10 cellular contexts compared by ENCODE assay signal in the genomic region with DNA sequence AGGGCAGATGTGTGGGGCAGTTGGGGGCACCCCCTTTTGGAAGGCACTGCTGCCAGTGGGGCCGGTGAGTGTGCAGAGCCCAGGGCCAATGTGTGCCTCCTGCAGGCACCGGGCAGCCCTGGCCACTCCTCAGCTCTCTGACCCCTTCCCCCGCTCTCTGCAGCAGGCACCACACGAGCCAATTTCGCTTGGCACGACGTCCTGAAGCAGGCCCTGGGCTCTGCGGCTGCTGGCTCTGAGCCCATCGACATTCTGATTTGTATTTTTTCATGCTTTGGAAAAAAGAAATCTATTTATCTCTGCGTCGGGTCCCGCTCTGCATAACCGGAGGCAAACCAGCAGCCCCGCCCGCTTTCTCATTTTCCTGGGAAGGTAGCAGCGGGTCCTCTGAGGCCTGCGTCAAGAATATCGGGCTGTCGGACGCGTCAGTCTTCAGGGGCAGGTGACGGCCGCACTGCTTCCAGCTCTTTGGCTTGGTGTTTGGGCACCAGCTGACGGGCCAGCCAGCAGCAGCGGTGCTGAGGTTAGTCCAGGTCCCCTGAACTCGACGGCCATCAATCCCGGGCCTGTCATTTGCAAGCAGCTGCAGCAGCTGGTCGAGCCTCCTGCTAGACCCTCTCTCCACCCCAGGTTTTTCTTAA.
DNase-seq lines count a peak whose midpoint lies in the region; ATAC-seq and TF ChIP-seq lines count a peak whose summit lies in the region.
"Had no signal": no experiment of that assay in that cellular context is flagged by ENCODE, and none has a peak within 500 bp of the region (broad histone marks: within the 10 kb centered on the region; RNA-seq: fewer than 3 reads in every experiment).

No MANE protein-coding gene starts in this region.

- H3K36me3 Mint-ChIP-seq in activated CD4-positive, alpha-beta T cell treated with anti-CD3 and anti-CD28 coated beads, Interleukin-2, amount 10 ng/mL, durations not matched to agents 24 days and 14 days (ENCODE audit: low read depth): peaks cover 35% of the 10 kb centered on the region

- WGBS in stomach, 5 donors: 19 to 58% (median 23%) methylated on average over 21 to 29 of the region's 29 CpGs

- no peak for TF ChIP-seq POLR2A in stomach (IDR thresholded peaks at IDR 0.05)

- intact Hi-C loops in left ventricle myocardium inferior (cut with micrococcal nuclease): no loop called here
- intact Hi-C loops in stomach (cut with DNase I; ENCODE audit: low total_unique reads): no loop called here
- intact Hi-C loops in activated CD4-positive, alpha-beta T cell treated with anti-CD3 and anti-CD28 coated beads, Interleukin-2, amount 10 ng/mL, durations not matched to agents 24 days and 14 days (cut with micrococcal nuclease): no loop called here

- no peak overlapping the region for H3K4me3 Mint-ChIP-seq in activated CD4-positive, alpha-beta T cell treated with anti-CD3 and anti-CD28 coated beads, Interleukin-2, amount 10 ng/mL, durations not matched to agents 24 days and 14 days

- no peak for TF ChIP-seq EP300 in stomach (IDR thresholded peaks at IDR 0.05)

- ATAC-seq in HG02973 (IDR thresholded peaks at IDR 0.05; ENCODE audit: unreplicated experiment) (no peak), HG03097 (IDR thresholded peaks at IDR 0.05; ENCODE audit: low FRiP score, unreplicated experiment) (no peak)
- ATAC-seq: PC-3 had no signal

- no peaks in the 10 kb centered on the region for H3K27me3 Mint-ChIP-seq in activated CD4-positive, alpha-beta T cell treated with anti-CD3 and anti-CD28 coated beads, Interleukin-2, amount 10 ng/mL, durations not matched to agents 24 days and 14 days

- H3K9me3 Mint-ChIP-seq in activated CD4-positive, alpha-beta T cell treated with anti-CD3 and anti-CD28 coated beads, Interleukin-2, amount 10 ng/mL, durations not matched to agents 24 days and 14 days: peaks cover 9% of the 10 kb centered on the region

- H3K27ac ChIP-seq in left ventricle myocardium inferior (replicated peaks): peak overlapping the region; percentile 77
- H3K27ac ChIP-seq in stomach: peak overlapping the region; percentile 48 to 73 (median 53)

- no peaks in the 10 kb centered on the region for H3K4me1 Mint-ChIP-seq in activated CD4-positive, alpha-beta T cell treated with anti-CD3 and anti-CD28 coated beads, Interleukin-2, amount 10 ng/mL, durations not matched to agents 24 days and 14 days

- peaks cover 62% of the 10 kb centered on the region for H3K4me1 ChIP-seq in left ventricle myocardium inferior
- peaks cover 13 to 35% (median 21%) of the 10 kb centered on the region in 4 donors for H3K4me1 ChIP-seq in stomach

- H3K27ac Mint-ChIP-seq in activated CD4-positive, alpha-beta T cell treated with anti-CD3 and anti-CD28 coated beads, Interleukin-2, amount 10 ng/mL, durations not matched to agents 24 days and 14 days: no peak overlapping the region

- peaks cover 39% of the 10 kb centered on the region for H3K36me3 ChIP-seq in left ventricle myocardium inferior
- H3K36me3 ChIP-seq in stomach: peaks cover 18 to 61% (median 54%) of the 10 kb centered on the region in 4 donors

- TF ChIP-seq CTCF in left ventricle myocardium inferior (IDR thresholded peaks at IDR 0.05; ENCODE audit: borderline replicate concordance) (no peak), stomach (IDR thresholded peaks at IDR 0.05) (no peak)

- no peaks in the 10 kb centered on the region for H3K27me3 ChIP-seq in left ventricle myocardium inferior (ENCODE audit: low read depth)
- no peaks in the 10 kb centered on the region for H3K27me3 ChIP-seq in stomach

- H3K4me3 ChIP-seq in left ventricle myocardium inferior (no peak overlapping the region), stomach (peak overlapping the region in 1 of 4 donors; percentile 26)
- H3K4me3 ChIP-seq: smooth muscle cell had no signal

- DNase-seq in NCI-H1092 (lab: John Stamatoyannopoulos, UW): peak; percentile 79
- DNase-seq in anterior cingulate cortex (lab: John Stamatoyannopoulos, UW): peak in 45 of 58 donors; percentile 4 to 69 (median 39)
- peak; percentile 61 for DNase-seq in left ventricle myocardium inferior
- peak; percentile 84 for DNase-seq in stomach
- DNase-seq in NOMO-1 (lab: John Stamatoyannopoulos, UW; ENCODE audit: unreplicated experiment in 2 of 2): no peak
- DNase-seq in activated CD4-positive, alpha-beta T cell treated with anti-CD3 and anti-CD28 coated beads, Interleukin-2, amount 10 ng/mL, durations not matched to agents 24 days and 14 days: no peak
- DNase-seq: PC-3 had no signal

- H3K9me3 ChIP-seq in left ventricle myocardium inferior (replicated peaks) (peaks cover 23% of the 10 kb centered on the region), stomach (peaks cover 3 to 23% (median 20%) of the 10 kb centered on the region in 4 donors)

Comparison
In these comparisons a context has a peak if more than half of its experiments do, and no peak if none do; other contexts are left out.
1. DNase-seq: peak in NCI-H1092 (single experiment), anterior cingulate cortex (45 of 58), left ventricle myocardium inferior (single experiment) and stomach (single experiment); none in NOMO-1 (0 of 2) and activated CD4-positive, alpha-beta T cell treated with anti-CD3 and anti-CD28 coated beads, Interleukin-2, amount 10 ng/mL, durations not matched to agents 24 days and 14 days (single experiment).